1 cellular context compared by ENCODE assay signal in the genomic region with DNA sequence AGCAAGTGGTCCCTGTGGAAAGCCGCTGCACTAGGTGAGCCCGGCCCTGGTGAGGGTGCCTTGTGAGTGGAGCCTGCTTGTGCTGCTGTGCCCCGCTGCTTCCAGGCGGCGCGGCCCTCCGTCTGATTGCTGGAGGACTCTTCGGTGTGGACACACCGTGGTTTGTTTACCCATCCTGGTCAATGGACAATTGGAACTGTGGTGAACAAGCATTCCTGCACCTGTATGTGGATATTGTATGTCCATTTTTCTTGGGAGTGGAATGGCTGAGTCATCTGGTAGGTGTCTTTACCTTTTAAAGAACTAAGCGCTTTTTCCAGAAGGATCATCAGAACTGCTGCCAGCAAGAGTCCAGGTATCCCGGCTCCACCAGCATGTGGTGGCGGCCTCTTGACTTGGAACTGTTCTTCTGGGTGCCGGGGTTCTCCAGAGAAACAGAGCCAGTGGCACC.
TF ChIP-seq lines count a peak whose summit lies in the region.

No MANE protein-coding gene starts in this region.

TF ChIP-seq in WTC11, 78 proteins besides CTCF, POLR2A, EP300 and RAD21 (continued from another document):
- TF ChIP-seq, protein P1, sequence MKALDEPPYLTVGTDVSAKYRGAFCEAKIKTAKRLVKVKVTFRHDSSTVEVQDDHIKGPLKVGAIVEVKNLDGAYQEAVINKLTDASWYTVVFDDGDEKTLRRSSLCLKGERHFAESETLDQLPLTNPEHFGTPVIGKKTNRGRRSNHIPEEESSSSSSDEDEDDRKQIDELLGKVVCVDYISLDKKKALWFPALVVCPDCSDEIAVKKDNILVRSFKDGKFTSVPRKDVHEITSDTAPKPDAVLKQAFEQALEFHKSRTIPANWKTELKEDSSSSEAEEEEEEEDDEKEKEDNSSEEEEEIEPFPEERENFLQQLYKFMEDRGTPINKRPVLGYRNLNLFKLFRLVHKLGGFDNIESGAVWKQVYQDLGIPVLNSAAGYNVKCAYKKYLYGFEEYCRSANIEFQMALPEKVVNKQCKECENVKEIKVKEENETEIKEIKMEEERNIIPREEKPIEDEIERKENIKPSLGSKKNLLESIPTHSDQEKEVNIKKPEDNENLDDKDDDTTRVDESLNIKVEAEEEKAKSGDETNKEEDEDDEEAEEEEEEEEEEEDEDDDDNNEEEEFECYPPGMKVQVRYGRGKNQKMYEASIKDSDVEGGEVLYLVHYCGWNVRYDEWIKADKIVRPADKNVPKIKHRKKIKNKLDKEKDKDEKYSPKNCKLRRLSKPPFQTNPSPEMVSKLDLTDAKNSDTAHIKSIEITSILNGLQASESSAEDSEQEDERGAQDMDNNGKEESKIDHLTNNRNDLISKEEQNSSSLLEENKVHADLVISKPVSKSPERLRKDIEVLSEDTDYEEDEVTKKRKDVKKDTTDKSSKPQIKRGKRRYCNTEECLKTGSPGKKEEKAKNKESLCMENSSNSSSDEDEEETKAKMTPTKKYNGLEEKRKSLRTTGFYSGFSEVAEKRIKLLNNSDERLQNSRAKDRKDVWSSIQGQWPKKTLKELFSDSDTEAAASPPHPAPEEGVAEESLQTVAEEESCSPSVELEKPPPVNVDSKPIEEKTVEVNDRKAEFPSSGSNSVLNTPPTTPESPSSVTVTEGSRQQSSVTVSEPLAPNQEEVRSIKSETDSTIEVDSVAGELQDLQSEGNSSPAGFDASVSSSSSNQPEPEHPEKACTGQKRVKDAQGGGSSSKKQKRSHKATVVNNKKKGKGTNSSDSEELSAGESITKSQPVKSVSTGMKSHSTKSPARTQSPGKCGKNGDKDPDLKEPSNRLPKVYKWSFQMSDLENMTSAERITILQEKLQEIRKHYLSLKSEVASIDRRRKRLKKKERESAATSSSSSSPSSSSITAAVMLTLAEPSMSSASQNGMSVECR (CRISPR knock-in tag; IDR thresholded peaks at IDR 0.05; ENCODE audit: borderline replicate concordance) = no peak
- TF ChIP-seq, protein P2, sequence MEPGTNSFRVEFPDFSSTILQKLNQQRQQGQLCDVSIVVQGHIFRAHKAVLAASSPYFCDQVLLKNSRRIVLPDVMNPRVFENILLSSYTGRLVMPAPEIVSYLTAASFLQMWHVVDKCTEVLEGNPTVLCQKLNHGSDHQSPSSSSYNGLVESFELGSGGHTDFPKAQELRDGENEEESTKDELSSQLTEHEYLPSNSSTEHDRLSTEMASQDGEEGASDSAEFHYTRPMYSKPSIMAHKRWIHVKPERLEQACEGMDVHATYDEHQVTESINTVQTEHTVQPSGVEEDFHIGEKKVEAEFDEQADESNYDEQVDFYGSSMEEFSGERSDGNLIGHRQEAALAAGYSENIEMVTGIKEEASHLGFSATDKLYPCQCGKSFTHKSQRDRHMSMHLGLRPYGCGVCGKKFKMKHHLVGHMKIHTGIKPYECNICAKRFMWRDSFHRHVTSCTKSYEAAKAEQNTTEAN (CRISPR knock-in tag; IDR thresholded peaks at IDR 0.05) = no peak
- TF ChIP-seq, protein P3, sequence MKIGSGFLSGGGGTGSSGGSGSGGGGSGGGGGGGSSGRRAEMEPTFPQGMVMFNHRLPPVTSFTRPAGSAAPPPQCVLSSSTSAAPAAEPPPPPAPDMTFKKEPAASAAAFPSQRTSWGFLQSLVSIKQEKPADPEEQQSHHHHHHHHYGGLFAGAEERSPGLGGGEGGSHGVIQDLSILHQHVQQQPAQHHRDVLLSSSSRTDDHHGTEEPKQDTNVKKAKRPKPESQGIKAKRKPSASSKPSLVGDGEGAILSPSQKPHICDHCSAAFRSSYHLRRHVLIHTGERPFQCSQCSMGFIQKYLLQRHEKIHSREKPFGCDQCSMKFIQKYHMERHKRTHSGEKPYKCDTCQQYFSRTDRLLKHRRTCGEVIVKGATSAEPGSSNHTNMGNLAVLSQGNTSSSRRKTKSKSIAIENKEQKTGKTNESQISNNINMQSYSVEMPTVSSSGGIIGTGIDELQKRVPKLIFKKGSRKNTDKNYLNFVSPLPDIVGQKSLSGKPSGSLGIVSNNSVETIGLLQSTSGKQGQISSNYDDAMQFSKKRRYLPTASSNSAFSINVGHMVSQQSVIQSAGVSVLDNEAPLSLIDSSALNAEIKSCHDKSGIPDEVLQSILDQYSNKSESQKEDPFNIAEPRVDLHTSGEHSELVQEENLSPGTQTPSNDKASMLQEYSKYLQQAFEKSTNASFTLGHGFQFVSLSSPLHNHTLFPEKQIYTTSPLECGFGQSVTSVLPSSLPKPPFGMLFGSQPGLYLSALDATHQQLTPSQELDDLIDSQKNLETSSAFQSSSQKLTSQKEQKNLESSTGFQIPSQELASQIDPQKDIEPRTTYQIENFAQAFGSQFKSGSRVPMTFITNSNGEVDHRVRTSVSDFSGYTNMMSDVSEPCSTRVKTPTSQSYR (CRISPR knock-in tag; IDR thresholded peaks at IDR 0.05) = no peak
- TF ChIP-seq TEAD1 (CRISPR knock-in tag; IDR thresholded peaks at IDR 0.05) (no peak), GRHL2 (CRISPR knock-in tag; IDR thresholded peaks at IDR 0.05; ENCODE audit: insufficient replicate concordance, severe bottlenecking) (no peak), NR2C2 (CRISPR knock-in tag; IDR thresholded peaks at IDR 0.05) (no peak), TCF7 (CRISPR knock-in tag; IDR thresholded peaks at IDR 0.05; ENCODE audit: low read depth) (no peak), NR1H2 (CRISPR knock-in tag; IDR thresholded peaks at IDR 0.05) (no peak)
- TF ChIP-seq, protein P4, sequence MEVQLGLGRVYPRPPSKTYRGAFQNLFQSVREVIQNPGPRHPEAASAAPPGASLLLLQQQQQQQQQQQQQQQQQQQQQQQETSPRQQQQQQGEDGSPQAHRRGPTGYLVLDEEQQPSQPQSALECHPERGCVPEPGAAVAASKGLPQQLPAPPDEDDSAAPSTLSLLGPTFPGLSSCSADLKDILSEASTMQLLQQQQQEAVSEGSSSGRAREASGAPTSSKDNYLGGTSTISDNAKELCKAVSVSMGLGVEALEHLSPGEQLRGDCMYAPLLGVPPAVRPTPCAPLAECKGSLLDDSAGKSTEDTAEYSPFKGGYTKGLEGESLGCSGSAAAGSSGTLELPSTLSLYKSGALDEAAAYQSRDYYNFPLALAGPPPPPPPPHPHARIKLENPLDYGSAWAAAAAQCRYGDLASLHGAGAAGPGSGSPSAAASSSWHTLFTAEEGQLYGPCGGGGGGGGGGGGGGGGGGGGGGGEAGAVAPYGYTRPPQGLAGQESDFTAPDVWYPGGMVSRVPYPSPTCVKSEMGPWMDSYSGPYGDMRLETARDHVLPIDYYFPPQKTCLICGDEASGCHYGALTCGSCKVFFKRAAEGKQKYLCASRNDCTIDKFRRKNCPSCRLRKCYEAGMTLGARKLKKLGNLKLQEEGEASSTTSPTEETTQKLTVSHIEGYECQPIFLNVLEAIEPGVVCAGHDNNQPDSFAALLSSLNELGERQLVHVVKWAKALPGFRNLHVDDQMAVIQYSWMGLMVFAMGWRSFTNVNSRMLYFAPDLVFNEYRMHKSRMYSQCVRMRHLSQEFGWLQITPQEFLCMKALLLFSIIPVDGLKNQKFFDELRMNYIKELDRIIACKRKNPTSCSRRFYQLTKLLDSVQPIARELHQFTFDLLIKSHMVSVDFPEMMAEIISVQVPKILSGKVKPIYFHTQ (CRISPR knock-in tag; IDR thresholded peaks at IDR 0.05) = no peak
- TF ChIP-seq, protein P5, sequence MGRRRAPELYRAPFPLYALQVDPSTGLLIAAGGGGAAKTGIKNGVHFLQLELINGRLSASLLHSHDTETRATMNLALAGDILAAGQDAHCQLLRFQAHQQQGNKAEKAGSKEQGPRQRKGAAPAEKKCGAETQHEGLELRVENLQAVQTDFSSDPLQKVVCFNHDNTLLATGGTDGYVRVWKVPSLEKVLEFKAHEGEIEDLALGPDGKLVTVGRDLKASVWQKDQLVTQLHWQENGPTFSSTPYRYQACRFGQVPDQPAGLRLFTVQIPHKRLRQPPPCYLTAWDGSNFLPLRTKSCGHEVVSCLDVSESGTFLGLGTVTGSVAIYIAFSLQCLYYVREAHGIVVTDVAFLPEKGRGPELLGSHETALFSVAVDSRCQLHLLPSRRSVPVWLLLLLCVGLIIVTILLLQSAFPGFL (CRISPR knock-in tag; IDR thresholded peaks at IDR 0.05; ENCODE audit: borderline replicate concordance) = no peak
- TF ChIP-seq, protein P6, sequence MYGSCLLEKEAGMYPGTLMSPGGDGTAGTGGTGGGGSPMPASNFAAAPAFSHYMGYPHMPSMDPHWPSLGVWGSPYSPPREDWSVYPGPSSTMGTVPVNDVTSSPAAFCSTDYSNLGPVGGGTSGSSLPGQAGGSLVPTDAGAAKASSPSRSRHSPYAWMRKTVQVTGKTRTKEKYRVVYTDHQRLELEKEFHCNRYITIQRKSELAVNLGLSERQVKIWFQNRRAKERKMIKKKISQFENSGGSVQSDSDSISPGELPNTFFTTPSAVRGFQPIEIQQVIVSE (CRISPR knock-in tag; IDR thresholded peaks at IDR 0.05; ENCODE audit: borderline replicate concordance) = no peak
TF ChIP-seq in WTC11: peak in this region for 0.
